Comparison of ENCODE assay signal across 8 cellular contexts in genomic region chr12:89529738-89530137, GRCh38. TPM values are rescaled to one million over a fixed set of nuclear protein-coding genes. Genes with fewer than 3 reads are reported as not detected.
DNase-seq lines count a peak whose midpoint lies in the region; ATAC-seq, FAIRE-seq and TF ChIP-seq lines count a peak whose summit lies in the region.

No MANE protein-coding gene starts in this region.

- no peaks in the 10 kb centered on the region for H4K20me1 ChIP-seq in PC-9 (ENCODE audit: insufficient read depth)

- no peak overlapping the region for H2AFZ ChIP-seq in PC-9

- H3K4me1 ChIP-seq in PC-9 (replicated peaks; ENCODE audit: insufficient read depth): peaks cover 8% of the 10 kb centered on the region
- peaks cover 5 to 9% (median 7%) of the 10 kb centered on the region in 3 donors for H3K4me1 ChIP-seq in pancreas

- H3K9me3 ChIP-seq in PC-9 (ENCODE audit: insufficient read depth, low read depth): no peaks in the 10 kb centered on the region
- no peaks in the 10 kb centered on the region for H3K9me3 ChIP-seq in pancreas

- DNase-seq in AG08396 (ENCODE audit: low spot score) (peak; percentile 60), GM12864 (ENCODE audit: low read depth) (no peak), KBM-7 (peak; percentile 81), PC-9 (peak in 1 of 2 experiments; percentile 56), epithelial cell of esophagus (ENCODE audit: low read depth) (peak; percentile 59), pancreas (no peak)

- TF ChIP-seq CTCF in GM12864 (IDR thresholded peaks at IDR 0.05; ENCODE audit: low read depth, low read length, missing control alignments) (peak; percentile 54), PC-9 (conservative IDR thresholded peaks at IDR 0.05) (peak; percentile 69), epithelial cell of esophagus (IDR thresholded peaks at IDR 0.05; ENCODE audit: insufficient read depth, low read depth, low read length, missing control alignments) (peak; percentile 72), pancreas (IDR thresholded peaks at IDR 0.05) (peak; percentile 36 to 57 (median 46))

- no peaks in the 10 kb centered on the region for H3F3A ChIP-seq in PC-9 (ENCODE audit: insufficient read depth, low read depth)

- H3K27me3 ChIP-seq in PC-9 (ENCODE audit: insufficient read depth, low read depth) (no peaks in the 10 kb centered on the region), pancreas (no peaks in the 10 kb centered on the region)

- 0 out of 2 replicates have a peak, but pooled peaks cover 4% of the 10 kb centered on the region for H3K79me2 ChIP-seq in PC-9 (ENCODE audit: low read depth)

- H3K4me2 ChIP-seq in PC-9: no peak overlapping the region

- POLR2A ChIA-PET in PC-9 (lab: Charles Lee; ENCODE audit: unreplicated experiment): no interaction called here

- H3K4me3 ChIP-seq in GM12864 (ENCODE audit: low read depth, low read length) (no peak overlapping the region), PC-9 (no peak overlapping the region), epithelial cell of esophagus (ENCODE audit: low read length) (no peak overlapping the region), pancreas (no peak overlapping the region)

- in situ Hi-C loops in KBM-7 (cut with MboI; ENCODE audit: low pct_unique_long_range_greater_than_20kb, low sequenced_read_pairs): no loop called here

- intact Hi-C loops in PC-9 (cut with micrococcal nuclease; ENCODE audit: unreplicated experiment) (loop anchor here (1.0 to 5.0 kb wide), 2 partner anchors 67 to 510 kb away; no protein-coding TSS in a partner anchor), pancreas (cut with DNase I) (loop anchor here in 2 of 3 donors (5.0 to 10.0 kb wide), 3 partner anchors 57 to 505 kb away; no protein-coding TSS in a partner anchor)

- H3K27ac ChIP-seq in PC-9 (no peak overlapping the region), pancreas (no peak overlapping the region)

- 30 to 37% methylated on average over 1 of the region's 1 CpG for WGBS in pancreas, 2 donors

- BruUV-seq in PC-9 (replicated peaks; lab: Mats Ljungman, UMichigan): no TSS peak

- H3K36me3 ChIP-seq in PC-9 (ENCODE audit: low read depth) (no peaks in the 10 kb centered on the region), pancreas (no peaks in the 10 kb centered on the region)

- CTCF ChIA-PET in PC-9 (lab: Charles Lee): no interaction called here

- peak; percentile 85 for FAIRE-seq in pancreas (lab: Jason Lieb, UNC)

- peak in 3 of 4 donors; percentile 28 to 37 (median 34) for ATAC-seq in pancreas
- ATAC-seq in HG03354 (IDR thresholded peaks at IDR 0.05; ENCODE audit: poor library complexity, severe bottlenecking, unreplicated experiment): no peak
- no peak for ATAC-seq in GM19455 (IDR thresholded peaks at IDR 0.05; ENCODE audit: unreplicated experiment)

- H3K9me2 ChIP-seq in PC-9 (ENCODE audit: insufficient read depth): no peaks in the 10 kb centered on the region

RNA-seq across cellular contexts. Expression of gene POC1B, which starts 3.9 kb away (rescaled TPM):
- total RNA-seq in PC-9 (2021): 11.5 and 13.6 TPM in 2 replicates
- 10 to 100 TPM in 1 of 6 donors, 1 to 10 TPM in 5; 4.3 to 15.5 (median 6.2) TPM for total RNA-seq in pancreas
- polyA plus RNA-seq in pancreas: 1 to 10 TPM; 3.4 to 6.2 TPM

RNA-seq across cellular contexts. Expression of gene GALNT4, which starts 5.1 kb away (rescaled TPM):
- total RNA-seq in PC-9 (2021): 3.2 and 3.7 TPM in 2 replicates
- 10 to 100 TPM in 1 of 6 donors, 1 to 10 TPM in 5; 3.2 to 15.8 (median 6.5) TPM for total RNA-seq in pancreas
- 1 to 10 TPM; 2.6 to 4.3 TPM for polyA plus RNA-seq in pancreas

Comparison
In these comparisons a context has a peak if more than half of its experiments do, and no peak if none do; other contexts are left out.
1. DNase-seq: peak in AG08396 (single experiment), KBM-7 (single experiment) and epithelial cell of esophagus (single experiment); none in GM12864 (single experiment) and pancreas (0 of 6).
2. ATAC-seq: peak in pancreas (3 of 4); none in HG03354 (single experiment) and GM19455 (single experiment).
3. Peak in every context shown above with its lines, with median percentiles within 50 percentile points of each other: CTCF ChIP-seq.